In genomic region chr7:140643416-140643815, GRCh38 we compare ENCODE assay signal across 28 cellular contexts. TPM values are rescaled to one million over a fixed set of nuclear protein-coding genes. Genes with fewer than 3 reads are reported as not detected.
"Had no signal": no experiment of that assay in that cellular context is flagged by ENCODE, and none has a peak within 500 bp of the region (broad histone marks: within the 10 kb centered on the region; RNA-seq: fewer than 3 reads in every experiment).

No MANE protein-coding gene starts in this region.

- H2AFZ ChIP-seq: parathyroid adenoma had no signal

- DNase-seq: activated CD4-positive, alpha-beta T cell treated with anti-CD3 and anti-CD28 coated beads for 4 hours; activated CD4-positive, alpha-beta T cell treated with anti-CD3 and anti-CD28 coated beads, Interleukin-2, amount 50 U/mL, for 48 hours; activated CD4-positive, CD25-positive, alpha-beta regulatory T cell; activated CD8-positive, alpha-beta memory T cell treated with anti-CD3 and anti-CD28 coated beads, Interleukin-2, amount 50 U/mL, for 48 hours; activated naive CD4-positive, alpha-beta T cell treated with anti-CD3 and anti-CD28 coated beads for 36 hours; activated naive CD8-positive, alpha-beta T cell treated with anti-CD3 and anti-CD28 coated beads, Interleukin-2, amount 10 ng/mL, durations not matched to agents 7 days and 5 days; activated T-cell treated with anti-CD3 and anti-CD28 coated beads, Interleukin-2, amount 50 U/mL, for 4 hours; amniotic stem cell; colonic mucosa; dorsolateral prefrontal cortex; effector memory CD8-positive, alpha-beta T cell; esophagus squamous epithelium; gastrocnemius medialis; islet precursor cell; naive B cell; right lobe of liver; stimulated activated CD4-positive, alpha-beta T cell treated with anti-CD3 and anti-CD28 coated beads, Interleukin-2, amount 100 ng/mL, for 48 hours; stimulated activated naive CD4-positive, alpha-beta T cell treated with Interleukin-2 at 50 U/mL for 16 hours had no signal

- H3K27ac Mint-ChIP-seq: activated naive CD4-positive, alpha-beta T cell treated with anti-CD3 and anti-CD28 coated beads for 36 hours; activated naive CD8-positive, alpha-beta T cell treated with anti-CD3 and anti-CD28 coated beads, Interleukin-2, amount 10 ng/mL, durations not matched to agents 7 days and 5 days; activated T-helper 2 cell treated with anti-CD3 and anti-CD28 coated beads, Interferon-gamma antibody, Interleukin-2, Interleukin-4, amounts not matched to agents 10 μg/mL and 5 μg/mL and 100 μg/mL, durations not matched to agents 14 hours and 24 hours and 36 hours; effector memory CD8-positive, alpha-beta T cell; memory B cell; T-helper 1 cell treated with Interleukin-12 subunit alpha and Interleukin-12 subunit beta and Interleukin-4 antibody, amounts not matched to agents 30 μg/mL and 1 μg/mL, for 36 hours had no signal

- H3K36me3 ChIP-seq: breast epithelium, colonic mucosa, esophagus squamous epithelium, gastrocnemius medialis, neutrophil, right lobe of liver had no signal

- H3K27ac ChIP-seq: breast epithelium, colonic mucosa, dorsolateral prefrontal cortex, esophagus squamous epithelium, gastrocnemius medialis, neutrophil, parathyroid adenoma, right lobe of liver had no signal

- H3K36me3 Mint-ChIP-seq: activated naive CD8-positive, alpha-beta T cell treated with anti-CD3 and anti-CD28 coated beads, Interleukin-2, amount 10 ng/mL, durations not matched to agents 7 days and 5 days had no signal

- H3K4me3 Mint-ChIP-seq: activated naive CD4-positive, alpha-beta T cell treated with anti-CD3 and anti-CD28 coated beads for 36 hours; activated naive CD8-positive, alpha-beta T cell treated with anti-CD3 and anti-CD28 coated beads, Interleukin-2, amount 10 ng/mL, durations not matched to agents 7 days and 5 days; activated T-cell treated with anti-CD3 and anti-CD28 coated beads, Interleukin-2, amount 50 U/mL, for 4 hours; central memory CD8-positive, alpha-beta T cell; effector memory CD8-positive, alpha-beta T cell; memory B cell; T-helper 1 cell treated with Interleukin-12 subunit alpha and Interleukin-12 subunit beta and Interleukin-4 antibody, amounts not matched to agents 30 μg/mL and 1 μg/mL, for 36 hours had no signal

- H3K4me1 ChIP-seq: breast epithelium, colonic mucosa, right lobe of liver had no signal

- H3K4me3 ChIP-seq: breast epithelium, colonic mucosa, dorsolateral prefrontal cortex, esophagus squamous epithelium, gastrocnemius medialis, right lobe of liver, smooth muscle cell had no signal

- H3K79me2 ChIP-seq: parathyroid adenoma had no signal

- H3K9me3 ChIP-seq: breast epithelium, colonic mucosa, esophagus squamous epithelium, gastrocnemius medialis, neutrophil, right lobe of liver had no signal

- H3K4me2 ChIP-seq: smooth muscle cell had no signal

- H3K9ac ChIP-seq: parathyroid adenoma had no signal

- H3K9me3 Mint-ChIP-seq: activated naive CD4-positive, alpha-beta T cell treated with anti-CD3 and anti-CD28 coated beads for 36 hours; activated naive CD8-positive, alpha-beta T cell treated with anti-CD3 and anti-CD28 coated beads, Interleukin-2, amount 10 ng/mL, durations not matched to agents 7 days and 5 days; activated T-cell treated with anti-CD3 and anti-CD28 coated beads, Interleukin-2, amount 50 U/mL, for 4 hours; activated T-helper 2 cell treated with anti-CD3 and anti-CD28 coated beads, Interferon-gamma antibody, Interleukin-2, Interleukin-4, amounts not matched to agents 10 μg/mL and 5 μg/mL and 100 μg/mL, durations not matched to agents 14 hours and 24 hours and 36 hours; central memory CD8-positive, alpha-beta T cell; effector memory CD8-positive, alpha-beta T cell; T-helper 1 cell treated with Interleukin-12 subunit alpha and Interleukin-12 subunit beta and Interleukin-4 antibody, amounts not matched to agents 30 μg/mL and 1 μg/mL, for 36 hours had no signal

RNA-seq across cellular contexts. Expression of gene DENND2A, which starts 2.8 kb away (rescaled TPM):
- total RNA-seq: activated CD8-positive, alpha-beta memory T cell treated with anti-CD3 and anti-CD28 coated beads for 36 hours; activated naive CD4-positive, alpha-beta T cell treated with anti-CD3 and anti-CD28 coated beads for 36 hours; activated naive CD8-positive, alpha-beta T cell treated with anti-CD3 and anti-CD28 coated beads, Interleukin-2, amount 10 ng/mL, durations not matched to agents 7 days and 5 days; activated T-cell treated with anti-CD3 and anti-CD28 coated beads, Interleukin-2, amount 50 U/mL, for 4 hours; activated T-helper 2 cell treated with anti-CD3 and anti-CD28 coated beads, Interferon-gamma antibody, Interleukin-2, Interleukin-4, amounts not matched to agents 10 μg/mL and 5 μg/mL and 100 μg/mL, durations not matched to agents 14 hours and 24 hours and 36 hours; mononuclear cell had no signal
